Comparison of ENCODE assay signal across 17 cellular contexts in the genomic region with DNA sequence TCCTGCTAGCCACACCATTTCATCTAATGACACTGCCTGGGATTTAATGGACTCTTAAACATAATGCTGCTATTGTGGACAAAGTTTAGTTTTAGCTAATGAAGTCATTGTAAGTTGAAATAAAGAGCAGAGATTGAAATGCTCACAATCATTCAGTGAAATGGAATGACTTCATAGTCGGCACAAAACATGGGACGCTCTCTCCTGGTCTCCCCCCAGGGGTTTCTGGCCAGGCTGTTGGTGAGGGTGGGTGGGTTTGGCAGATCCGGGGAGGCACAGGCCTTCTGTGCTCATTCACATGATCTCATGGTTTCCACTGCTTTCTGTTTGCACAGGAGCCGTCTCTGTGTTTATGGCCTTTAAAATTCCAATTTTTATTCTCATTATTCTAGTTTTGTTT.
"Had no signal": no experiment of that assay in that cellular context is flagged by ENCODE, and none has a peak within 500 bp of the region (broad histone marks: within the 10 kb centered on the region; RNA-seq: fewer than 3 reads in every experiment).

No MANE protein-coding gene starts in this region.

- DNase-seq: activated CD4-positive, alpha-beta T cell treated with anti-CD3 and anti-CD28 coated beads, Interleukin-2, amount 10 ng/mL, durations not matched to agents 7 days and 5 days; activated CD8-positive, alpha-beta T cell treated with anti-CD3 and anti-CD28 coated beads for 36 hours; aorta; colonic mucosa; dorsolateral prefrontal cortex; immature natural killer cell; natural killer cell; stimulated activated CD4-positive, alpha-beta T cell treated with anti-CD3 and anti-CD28 coated beads, Interleukin-2, amount 100 ng/mL, for 48 hours; stimulated activated CD8-positive, alpha-beta memory T cell treated with anti-CD3 and anti-CD28 coated beads, Interleukin-4, amount 100 ng/mL, for 48 hours; stimulated activated naive B cell treated with anti-CD40 and anti-IgM and Interleukin-4, amounts not matched to agents 10 μg/mL and 1 μg/mL and 100 μg/mL, for 72 hours; trophoblast cell; uterus had no signal

- H3K36me3 ChIP-seq: colonic mucosa, uterus had no signal

- H3K4me3 ChIP-seq: colonic mucosa, dorsolateral prefrontal cortex, hepatocyte, uterus had no signal

- ATAC-seq: activated CD8-positive, alpha-beta T cell treated with anti-CD3 and anti-CD28 coated beads for 36 hours; activated naive CD4-positive, alpha-beta T cell treated with anti-CD3 and anti-CD28 coated beads, Interleukin-2, amount 50 U/mL, for 72 hours; activated T-helper 17 cell treated with anti-CD3 and anti-CD28 coated beads, Interleukin-2, amount 50 U/mL, for 72 hours; left lobe of liver; natural killer cell; stimulated activated naive B cell treated with anti-CD40 and anti-IgM and Interleukin-4, amounts not matched to agents 10 μg/mL and 1 μg/mL and 100 μg/mL, for 72 hours had no signal

- H3K27me3 ChIP-seq: colonic mucosa, hepatocyte, uterus had no signal

- H2AFZ ChIP-seq: hepatocyte, parathyroid adenoma had no signal

- H3K79me2 ChIP-seq: hepatocyte, parathyroid adenoma had no signal

- H3K4me1 ChIP-seq: colonic mucosa, parathyroid adenoma, uterus had no signal

- H3K27ac ChIP-seq: colonic mucosa, dorsolateral prefrontal cortex, hepatocyte, parathyroid adenoma, uterus had no signal

- H3K9me3 ChIP-seq: colonic mucosa, uterus had no signal

- H3K4me2 ChIP-seq: hepatocyte had no signal
